9 cellular contexts compared by ENCODE assay signal in genomic region chr7:24283900-24284698, GRCh38. TPM values are rescaled to one million over a fixed set of nuclear protein-coding genes. Genes with fewer than 3 reads are reported as not detected.
DNase-seq lines count a peak whose midpoint lies in the region; ATAC-seq and TF ChIP-seq lines count a peak whose summit lies in the region.
"Had no signal": no experiment of that assay in that cellular context is flagged by ENCODE, and none has a peak within 500 bp of the region (broad histone marks: within the 10 kb centered on the region; RNA-seq: fewer than 3 reads in every experiment).

NPY (plus strand) TSS chr7:24284190; CDS start chr7:24285241, 1,051 bp downstream.

- no peak within 1 kb of the TSS for H2BK120ac ChIP-seq in IMR-90 (ENCODE audit: low read depth, low read length)

- intact Hi-C loops in IMR-90 (cut with micrococcal nuclease): no loop called here

- WGBS in IMR-90 (ENCODE audit: extremely low coverage in 2 of 2, insufficient read length in 1 of 2), 2 experiments: 8% methylated on average over 26 of the region's 73 CpGs; no CpG with 5 or more reads in 1 of the 2 experiments
- 2 to 5% methylated on average over 38 to 43 of the region's 73 CpGs for WGBS in tibial nerve, 2 donors

- H3K9me3 ChIP-seq in IMR-90 (ENCODE audit: control insufficient read depth, insufficient read depth, low read length) (no peaks in the 10 kb centered on the region), tibial nerve (no peaks in the 10 kb centered on the region)

- H3K79me1 ChIP-seq in IMR-90 (ENCODE audit: low read depth in 1 of 2, low read length in 2 of 2): no peaks in the 10 kb centered on the region

- H3K18ac ChIP-seq in IMR-90 (ENCODE audit: low read depth, low read length): no peak within 1 kb of the TSS

- H3K27ac ChIP-seq in IMR-90 (ENCODE audit: insufficient read depth, low read length) (no peak within 1 kb of the TSS), tibial nerve (no peak within 1 kb of the TSS)

- no peaks in the 10 kb centered on the region for H3K4me1 Mint-ChIP-seq in progenitor cell of endocrine pancreas (ENCODE audit: low read depth)

- TF ChIP-seq EP300 in tibial nerve (IDR thresholded peaks at IDR 0.05): no peak

- no peaks in the 10 kb centered on the region for H3K9me1 ChIP-seq in IMR-90 (ENCODE audit: insufficient read depth, low read length)

- H4K20me1 ChIP-seq in IMR-90 (ENCODE audit: insufficient read depth, low read length): no peaks in the 10 kb centered on the region

- peak within 1 kb of the TSS; percentile 32 for H2AFZ ChIP-seq in IMR-90 (replicated peaks; ENCODE audit: low read length, poor library complexity)

- no peak within 1 kb of the TSS for H2BK5ac ChIP-seq in IMR-90 (ENCODE audit: low read depth, low read length, poor library complexity, severe bottlenecking)

- H2BK20ac ChIP-seq in IMR-90 (ENCODE audit: low read depth, low read length): no peak within 1 kb of the TSS

- H4K91ac ChIP-seq in IMR-90 (ENCODE audit: insufficient read depth, low read depth, low read length): no peak within 1 kb of the TSS

- H3K4me1 ChIP-seq in IMR-90 (ENCODE audit: control insufficient read depth, insufficient read depth, low read length) (no peaks in the 10 kb centered on the region), tibial nerve (peaks cover 0 to 23% (median 12%) of the 10 kb centered on the region in 4 donors)

- no peak within 1 kb of the TSS for H3K23ac ChIP-seq in IMR-90 (ENCODE audit: low read depth, low read length)

- TF ChIP-seq POLR2A in IMR-90 (IDR thresholded peaks at IDR 0.05; ENCODE audit: low read depth, low read length): no peak
- no peak for TF ChIP-seq POLR2A in tibial nerve (IDR thresholded peaks at IDR 0.05)

- H3K9ac ChIP-seq in IMR-90 (ENCODE audit: low read depth, low read length): no peak within 1 kb of the TSS

- H3K56ac ChIP-seq in IMR-90 (ENCODE audit: extremely low read depth, insufficient read depth, low read length): no peak within 1 kb of the TSS

- H3K4me3 ChIP-seq in IMR-90 (ENCODE audit: insufficient read depth, low read depth, low read length): no peak within 1 kb of the TSS
- peak within 1 kb of the TSS in 2 of 4 donors; percentile 13 to 17 for H3K4me3 ChIP-seq in tibial nerve

- no peak for TF ChIP-seq CTCF in IMR-90 (conservative IDR thresholded peaks at IDR 0.05; ENCODE audit: low read depth, low read length)
- TF ChIP-seq CTCF in progenitor cell of endocrine pancreas (IDR thresholded peaks at IDR 0.05; ENCODE audit: unreplicated experiment): no peak
- TF ChIP-seq CTCF in tibial nerve (IDR thresholded peaks at IDR 0.05): no peak

- no peaks in the 10 kb centered on the region for H3K9me3 Mint-ChIP-seq in progenitor cell of endocrine pancreas (ENCODE audit: low read depth)

- H3K27me3 ChIP-seq in IMR-90 (ENCODE audit: control insufficient read depth, insufficient read depth, low read length): peaks cover 27% of the 10 kb centered on the region
- H3K27me3 ChIP-seq in tibial nerve: peaks cover 0 to 66% of the 10 kb centered on the region in 2 donors

- no peak within 1 kb of the TSS for H4K5ac ChIP-seq in IMR-90 (ENCODE audit: low read depth, low read length)

- POLR2A ChIA-PET in IMR-90 (lab: Charles Lee; ENCODE audit: unreplicated experiment): no interaction called here

- dilution Hi-C loops in IMR-90 (cut with HindIII; ENCODE audit: low sequenced_read_pairs, unreplicated experiment): no loop called here

- no peak for TF ChIP-seq RAD21 in IMR-90 (IDR thresholded peaks at IDR 0.05; ENCODE audit: low read length)

- no peak within 1 kb of the TSS for H2AK9ac ChIP-seq in IMR-90 (replicated peaks; ENCODE audit: low read depth, low read length, poor library complexity)

- in situ Hi-C loops in IMR-90 (cut with MboI; ENCODE audit: low sequenced_read_pairs): loop anchor here (25.0 kb wide), 1 partner anchor 878 kb away; no protein-coding TSS in a partner anchor

- no peak within 1 kb of the TSS for H3K4ac ChIP-seq in IMR-90 (ENCODE audit: low read depth, low read length)

- no peak for ATAC-seq in IMR-90 (ENCODE audit: low read depth)
- ATAC-seq in HG02610 (IDR thresholded peaks at IDR 0.05; ENCODE audit: unreplicated experiment): no peak
- ATAC-seq in HG03571 (IDR thresholded peaks at IDR 0.05; ENCODE audit: unreplicated experiment): no peak
- ATAC-seq: left ventricle myocardium superior had no signal

- H3K4me2 ChIP-seq in IMR-90 (ENCODE audit: low read depth, low read length): no peak within 1 kb of the TSS

- H3K27me3 Mint-ChIP-seq in progenitor cell of endocrine pancreas: peaks cover 48% of the 10 kb centered on the region

- H3K14ac ChIP-seq in IMR-90 (replicated peaks; ENCODE audit: low read depth, low read length): no peak within 1 kb of the TSS

- no peak within 1 kb of the TSS for H2AK5ac ChIP-seq in IMR-90 (ENCODE audit: low read depth, low read length)

- DNase-seq in COLO668 (lab: John Stamatoyannopoulos, UW; ENCODE audit: unreplicated experiment) (peak; percentile 71), IMR-90 (no peak), cerebellum (ENCODE audit: low spot score) (no peak), progenitor cell of endocrine pancreas (ENCODE audit: low spot score, unreplicated experiment) (no peak), tibial nerve (ENCODE audit: low spot score in 2 of 2) (no peak)
- DNase-seq in stimulated activated naive CD4-positive, alpha-beta T cell (lab: John Stamatoyannopoulos, UW): no peak
- DNase-seq: left ventricle myocardium superior had no signal

- H2BK15ac ChIP-seq in IMR-90 (ENCODE audit: low read depth, low read length): no peak within 1 kb of the TSS

- H3K4me3 Mint-ChIP-seq in progenitor cell of endocrine pancreas (ENCODE audit: low read depth): peak within 1 kb of the TSS; percentile 64

- CTCF ChIA-PET in IMR-90 (lab: Yijun Ruan, JAX): no interaction called here

- H3K27ac Mint-ChIP-seq in progenitor cell of endocrine pancreas: no peak within 1 kb of the TSS

- H3K36me3 ChIP-seq in IMR-90 (ENCODE audit: control insufficient read depth, insufficient read depth, low read length) (no peaks in the 10 kb centered on the region), tibial nerve (no peaks in the 10 kb centered on the region)

- no peak within 1 kb of the TSS for H4K8ac ChIP-seq in IMR-90 (ENCODE audit: low read depth in 2 of 2, low read length in 2 of 2)

- no peaks in the 10 kb centered on the region for H3K36me3 Mint-ChIP-seq in progenitor cell of endocrine pancreas (ENCODE audit: insufficient read depth)

- no TSS peak for BruUV-seq in IMR-90 (replicated peaks; lab: Mats Ljungman, UMichigan)

TF ChIP-seq in IMR-90, 13 proteins besides CTCF, POLR2A, EP300 and RAD21:
- TF ChIP-seq BHLHE40 (IDR thresholded peaks at IDR 0.05; ENCODE audit: low read depth, low read length): no peak
- no peak for TF ChIP-seq MAFK (IDR thresholded peaks at IDR 0.05; ENCODE audit: low read depth, low read length)
- TF ChIP-seq MXI1 (IDR thresholded peaks at IDR 0.05; ENCODE audit: borderline replicate concordance, low read depth, low read length): no peak
- TF ChIP-seq SMC3 (IDR thresholded peaks at IDR 0.05; ENCODE audit: low read depth, low read length): no peak
- TF ChIP-seq MAZ (IDR thresholded peaks at IDR 0.05; ENCODE audit: borderline replicate concordance, low read depth, low read length): no peak
- no peak for TF ChIP-seq FOS (IDR thresholded peaks at IDR 0.05; ENCODE audit: low read depth, low read length)
- no peak for TF ChIP-seq RCOR1 (IDR thresholded peaks at IDR 0.05; ENCODE audit: insufficient replicate concordance, low read length)
- TF ChIP-seq CHD1 (IDR thresholded peaks at IDR 0.05; ENCODE audit: low read depth, low read length): no peak
- no peak for TF ChIP-seq ELK1 (IDR thresholded peaks at IDR 0.05; ENCODE audit: borderline replicate concordance, low read depth, low read length)
- TF ChIP-seq CEBPB (IDR thresholded peaks at IDR 0.05; ENCODE audit: low read depth, low read length): no peak
- TF ChIP-seq, protein P1, sequence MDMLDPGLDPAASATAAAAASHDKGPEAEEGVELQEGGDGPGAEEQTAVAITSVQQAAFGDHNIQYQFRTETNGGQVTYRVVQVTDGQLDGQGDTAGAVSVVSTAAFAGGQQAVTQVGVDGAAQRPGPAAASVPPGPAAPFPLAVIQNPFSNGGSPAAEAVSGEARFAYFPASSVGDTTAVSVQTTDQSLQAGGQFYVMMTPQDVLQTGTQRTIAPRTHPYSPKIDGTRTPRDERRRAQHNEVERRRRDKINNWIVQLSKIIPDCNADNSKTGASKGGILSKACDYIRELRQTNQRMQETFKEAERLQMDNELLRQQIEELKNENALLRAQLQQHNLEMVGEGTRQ (IDR thresholded peaks at IDR 0.05; ENCODE audit: low read depth, low read length): no peak
- no peak for TF ChIP-seq NFE2L2 (IDR thresholded peaks at IDR 0.05; ENCODE audit: low read depth, low read length)
- TF ChIP-seq RFX5 (IDR thresholded peaks at IDR 0.05; ENCODE audit: low read depth, low read length): no peak

RNA-seq across cellular contexts. Expression of gene NPY, which starts in this region (rescaled TPM):
- total RNA-seq in IMR-90 (2012; rRNA removed) (not detected in 2 replicates), cerebellum (10.5 TPM), progenitor cell of endocrine pancreas (1.1 TPM in 1 of 2 replicates, not detected in the other), tibial nerve (1 to 10 TPM in 1 of 4 donors, not detected in 3; 5.4 TPM)
- polyA plus RNA-seq in IMR-90 (2012; rRNA removed): not detected in 2 replicates
- not detected in 2 replicates for polyA plus RNA-seq in IMR-90 (2012; cell fraction: cytosol; rRNA removed)
- polyA plus RNA-seq in IMR-90 (2012; cell fraction: nucleus; rRNA removed; ENCODE audit: low replicate concordance): not detected in 2 replicates
- total RNA-seq: left ventricle myocardium superior had no signal
